13 cellular contexts compared by ENCODE assay signal in the genomic region with DNA sequence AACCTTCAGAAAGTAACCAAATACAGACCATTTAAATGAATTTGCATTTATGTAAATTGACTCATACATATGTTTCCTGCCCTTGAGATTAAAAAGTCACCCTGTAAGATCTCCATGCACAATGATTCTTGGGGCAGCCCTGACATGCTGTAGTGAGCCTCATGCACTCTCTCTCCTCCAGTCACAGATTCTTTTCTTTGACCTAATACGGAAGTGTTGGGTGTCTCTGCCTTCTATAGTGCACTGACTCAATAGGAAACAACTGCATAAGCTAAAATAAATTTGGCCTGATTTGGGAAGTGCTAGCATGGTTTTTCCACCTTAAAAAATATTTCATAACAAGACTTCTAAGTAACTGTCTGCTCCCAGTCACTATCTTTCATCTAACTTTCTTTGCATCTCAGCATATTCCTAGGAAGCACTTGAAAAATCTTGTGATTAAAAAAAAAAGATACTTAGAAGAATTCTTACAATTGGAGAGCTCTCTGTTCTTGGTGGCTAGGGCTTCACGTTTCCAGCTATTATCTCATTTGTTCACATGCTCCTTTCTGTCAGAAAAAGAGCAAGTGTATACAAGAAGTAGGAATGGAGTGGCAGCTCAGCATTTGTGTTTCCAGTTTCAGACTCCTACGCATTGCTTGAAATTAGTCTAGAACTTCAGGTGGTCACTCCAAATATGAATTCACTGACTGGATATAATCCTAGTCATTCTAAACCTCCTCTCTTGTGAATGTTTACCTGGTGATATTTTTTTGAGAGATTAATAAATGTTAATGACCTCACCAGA.
A peak's percentile ranks its signal among the peaks of the same experiment; 100 is the strongest.
DNase-seq lines count a peak whose midpoint lies in the region; ATAC-seq, FAIRE-seq and TF ChIP-seq lines count a peak whose summit lies in the region.
"Had no signal": no experiment of that assay in that cellular context is flagged by ENCODE, and none has a peak within 500 bp of the region (broad histone marks: within the 10 kb centered on the region; RNA-seq: fewer than 3 reads in every experiment).

No MANE protein-coding gene starts in this region.

- no peaks in the 10 kb centered on the region for H3K36me3 ChIP-seq in ascending aorta
- H3K36me3 ChIP-seq: prostate gland had no signal

- H3K9me3 Mint-ChIP-seq in stimulated activated naive B cell treated with anti-CD40 and anti-IgM and Interleukin-4, amounts not matched to agents 10 μg/mL and 1 μg/mL and 100 μg/mL, for 72 hours: no peaks in the 10 kb centered on the region
- H3K9me3 Mint-ChIP-seq: GM23338 had no signal

- H3K4me3 ChIP-seq in ascending aorta: no peak overlapping the region
- H3K4me3 ChIP-seq: GM23338, prostate gland had no signal

- no peaks in the 10 kb centered on the region for H3K9me3 ChIP-seq in ascending aorta
- H3K9me3 ChIP-seq: prostate gland had no signal

- peak overlapping the region; percentile 1 to 24 for H3K27ac ChIP-seq in ascending aorta
- H3K27ac ChIP-seq: prostate gland had no signal

- no peak for TF ChIP-seq CTCF in ascending aorta (IDR thresholded peaks at IDR 0.05)

- H3K27me3 ChIP-seq in ascending aorta: no peaks in the 10 kb centered on the region

- intact Hi-C loops in ascending aorta (cut with DNase I): loop anchor here (5.0 kb wide), 1 partner anchor 42 kb away; no protein-coding TSS in a partner anchor

- H3K27ac Mint-ChIP-seq in stimulated activated naive B cell treated with anti-CD40 and anti-IgM and Interleukin-4, amounts not matched to agents 10 μg/mL and 1 μg/mL and 100 μg/mL, for 72 hours: no peak overlapping the region
- H3K27ac Mint-ChIP-seq: dendritic cell treated with granulocyte-macrophage colony-stimulating factor and Interleukin-4, amounts not matched to agents 40 ng/mL and 50 ng/mL, for 4 days; GM23338 had no signal

- peak; percentile 49 for ATAC-seq in GM21390 (IDR thresholded peaks at IDR 0.05; ENCODE audit: unreplicated experiment)
- ATAC-seq in HG02938 (IDR thresholded peaks at IDR 0.05; ENCODE audit: unreplicated experiment): peak; percentile 62
- no peak for ATAC-seq in stimulated activated naive B cell treated with anti-CD40 and anti-IgM and Interleukin-4, amounts not matched to agents 10 μg/mL and 1 μg/mL and 100 μg/mL, for 72 hours (replicated peaks)
- ATAC-seq: GM23338 had no signal

- FAIRE-seq in GM12892 (lab: Jason Lieb, UNC): peak; percentile 73

- H3K27me3 Mint-ChIP-seq in stimulated activated naive B cell treated with anti-CD40 and anti-IgM and Interleukin-4, amounts not matched to agents 10 μg/mL and 1 μg/mL and 100 μg/mL, for 72 hours: no peaks in the 10 kb centered on the region
- H3K27me3 Mint-ChIP-seq: dendritic cell treated with granulocyte-macrophage colony-stimulating factor and Interleukin-4, amounts not matched to agents 40 ng/mL and 50 ng/mL, for 4 days had no signal

- H3K36me3 Mint-ChIP-seq in stimulated activated naive B cell treated with anti-CD40 and anti-IgM and Interleukin-4, amounts not matched to agents 10 μg/mL and 1 μg/mL and 100 μg/mL, for 72 hours: no peaks in the 10 kb centered on the region

- peaks cover 0 to 13% of the 10 kb centered on the region in 2 donors for H3K4me1 ChIP-seq in ascending aorta
- H3K4me1 ChIP-seq: prostate gland had no signal

- no peak overlapping the region for H3K4me3 Mint-ChIP-seq in stimulated activated naive B cell treated with anti-CD40 and anti-IgM and Interleukin-4, amounts not matched to agents 10 μg/mL and 1 μg/mL and 100 μg/mL, for 72 hours
- H3K4me3 Mint-ChIP-seq: dendritic cell treated with granulocyte-macrophage colony-stimulating factor and Interleukin-4, amounts not matched to agents 40 ng/mL and 50 ng/mL, for 4 days; GM23338 had no signal

- DNase-seq in GM12892 (ENCODE audit: insufficient read length) (no peak), ascending aorta (ENCODE audit: low spot score in 2 of 2) (no peak), NCI-H2107 treated with DMSO at 0.1 percent for 48 hours (lab: John Stamatoyannopoulos, UW; ENCODE audit: unreplicated experiment) (no peak), NCI-H1436 (lab: John Stamatoyannopoulos, UW) (no peak)
- no peak for DNase-seq in stimulated activated naive B cell treated with anti-CD40 and anti-IgM and Interleukin-4, amounts not matched to agents 10 μg/mL and 1 μg/mL and 100 μg/mL, for 72 hours
- DNase-seq in stimulated activated CD4-positive, alpha-beta T cell treated with anti-CD3 and anti-CD28 coated beads, Interleukin-1b, Interleukin-23, amount 100 ng/mL, for 48 hours: no peak
- DNase-seq: activated CD4-positive, CD25-positive, alpha-beta regulatory T cell; DMS 273 treated with DMSO at 0.1 percent for 48 hours had no signal

- no peak for TF ChIP-seq POLR2A in GM12892 (IDR thresholded peaks at IDR 0.05; ENCODE audit: low read depth, low read length)

- H3K4me1 Mint-ChIP-seq in stimulated activated naive B cell treated with anti-CD40 and anti-IgM and Interleukin-4, amounts not matched to agents 10 μg/mL and 1 μg/mL and 100 μg/mL, for 72 hours: no peaks in the 10 kb centered on the region

Comparison
In these comparisons a context has a peak if more than half of its experiments do, and no peak if none do; other contexts are left out.
1. ATAC-seq: peak in GM21390 (single experiment) and HG02938 (single experiment); none in stimulated activated naive B cell treated with anti-CD40 and anti-IgM and Interleukin-4, amounts not matched to agents 10 μg/mL and 1 μg/mL and 100 μg/mL, for 72 hours (0 of 2).